Comparison of ENCODE assay signal across 20 cellular contexts in the genomic region with DNA sequence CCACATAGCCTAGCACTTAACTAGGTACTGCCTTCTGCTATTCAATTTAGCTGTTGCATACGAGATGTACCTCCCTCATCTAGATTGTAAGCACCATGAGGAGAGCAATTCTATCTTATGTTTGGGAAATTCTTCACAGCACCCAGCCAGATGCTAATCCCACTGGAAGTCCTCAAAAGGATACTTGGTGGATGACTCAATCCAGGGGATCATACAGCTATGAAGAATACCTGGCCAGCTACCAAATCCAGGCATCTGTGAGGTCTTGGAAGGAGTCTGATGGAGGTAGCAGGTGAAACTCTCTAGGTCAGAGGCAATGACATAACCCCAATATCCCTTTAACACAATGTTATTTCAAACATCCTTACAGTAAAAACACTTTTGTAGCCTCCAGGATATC.
"Had no signal": no experiment of that assay in that cellular context is flagged by ENCODE, and none has a peak within 500 bp of the region (broad histone marks: within the 10 kb centered on the region; RNA-seq: fewer than 3 reads in every experiment).

No MANE protein-coding gene starts in this region.

- H3K27ac ChIP-seq: left lung, lower lobe of right lung, pancreas, tibial nerve, upper lobe of right lung had no signal

- H3K27me3 Mint-ChIP-seq: progenitor cell of endocrine pancreas; stimulated activated memory B cell treated with anti-CD40 and anti-IgM and Interleukin-4, amounts not matched to agents 10 μg/mL and 1 μg/mL and 100 μg/mL, for 72 hours; stimulated activated naive CD8-positive, alpha-beta T cell treated with anti-CD3 and anti-CD28 coated beads, Interleukin-15, Interleukin-2, amounts not matched to agents 100 ng/mL and 50 ng/mL, for 24 hours had no signal

- H3K9me3 Mint-ChIP-seq: endodermal cell; memory B cell; mesothelial cell of epicardium; natural killer cell treated with Interleukin-12 subunit alpha and Interleukin-12 subunit beta and Interleukin-15 and Interleukin-18, amount 100 ng/mL, for 72 hours; stimulated activated memory B cell treated with anti-CD40 and anti-IgM and Interleukin-4, amounts not matched to agents 10 μg/mL and 1 μg/mL and 100 μg/mL, for 72 hours; stimulated activated naive CD8-positive, alpha-beta T cell treated with anti-CD3 and anti-CD28 coated beads, Interleukin-15, Interleukin-2, amounts not matched to agents 100 ng/mL and 50 ng/mL, for 24 hours had no signal

- H3K4me3 ChIP-seq: coronary artery, heart right ventricle, left lung, lower lobe of right lung, pancreas, tibial nerve, upper lobe of right lung had no signal

- H3K27ac Mint-ChIP-seq: endodermal cell; memory B cell; mesothelial cell of epicardium; natural killer cell treated with Interleukin-12 subunit alpha and Interleukin-12 subunit beta and Interleukin-15 and Interleukin-18, amount 100 ng/mL, for 72 hours; progenitor cell of endocrine pancreas; stimulated activated memory B cell treated with anti-CD40 and anti-IgM and Interleukin-4, amounts not matched to agents 10 μg/mL and 1 μg/mL and 100 μg/mL, for 72 hours; stimulated activated naive CD8-positive, alpha-beta T cell treated with anti-CD3 and anti-CD28 coated beads, Interleukin-15, Interleukin-2, amounts not matched to agents 100 ng/mL and 50 ng/mL, for 24 hours had no signal

- ATAC-seq: left lung; natural killer cell treated with Interleukin-12 subunit alpha and Interleukin-12 subunit beta and Interleukin-15 and Interleukin-18, amount 100 ng/mL, for 72 hours; pancreas; right cardiac atrium; stimulated activated memory B cell treated with anti-CD40 and anti-IgM and Interleukin-4, amounts not matched to agents 10 μg/mL and 1 μg/mL and 100 μg/mL, for 72 hours had no signal

- H3K9me3 ChIP-seq: heart right ventricle, left lung, lower lobe of right lung, pancreas, tibial nerve, upper lobe of right lung had no signal

- H3K4me1 ChIP-seq: left lung, lower lobe of right lung, pancreas had no signal

- DNase-seq: effector CD4-positive, alpha-beta T cell; endodermal cell; erythroblast; heart right ventricle; islet precursor cell; left lung; lower lobe of right lung; occipital lobe; pancreas; right cardiac atrium; stimulated activated CD4-positive, alpha-beta T cell treated with anti-CD3 and anti-CD28 coated beads, Interleukin-4, amount 100 ng/mL, for 24 hours; upper lobe of right lung had no signal

- H3K4me3 Mint-ChIP-seq: endodermal cell; memory B cell; mesothelial cell of epicardium; natural killer cell treated with Interleukin-12 subunit alpha and Interleukin-12 subunit beta and Interleukin-15 and Interleukin-18, amount 100 ng/mL, for 72 hours; stimulated activated memory B cell treated with anti-CD40 and anti-IgM and Interleukin-4, amounts not matched to agents 10 μg/mL and 1 μg/mL and 100 μg/mL, for 72 hours; stimulated activated naive CD8-positive, alpha-beta T cell treated with anti-CD3 and anti-CD28 coated beads, Interleukin-15, Interleukin-2, amounts not matched to agents 100 ng/mL and 50 ng/mL, for 24 hours had no signal

- H3K27me3 ChIP-seq: heart right ventricle, pancreas, tibial nerve, upper lobe of right lung had no signal

- H3K36me3 Mint-ChIP-seq: memory B cell; mesothelial cell of epicardium; natural killer cell treated with Interleukin-12 subunit alpha and Interleukin-12 subunit beta and Interleukin-15 and Interleukin-18, amount 100 ng/mL, for 72 hours; stimulated activated memory B cell treated with anti-CD40 and anti-IgM and Interleukin-4, amounts not matched to agents 10 μg/mL and 1 μg/mL and 100 μg/mL, for 72 hours had no signal

- H3K36me3 ChIP-seq: heart right ventricle, left lung, lower lobe of right lung, pancreas, tibial nerve, upper lobe of right lung had no signal

- H3K4me1 Mint-ChIP-seq: memory B cell; stimulated activated memory B cell treated with anti-CD40 and anti-IgM and Interleukin-4, amounts not matched to agents 10 μg/mL and 1 μg/mL and 100 μg/mL, for 72 hours had no signal
